8 cellular contexts compared by ENCODE assay signal in genomic region chr12:120709976-120710804, GRCh38. TPM values are rescaled to one million over a fixed set of nuclear protein-coding genes. Genes with fewer than 3 reads are reported as not detected.
DNase-seq lines count a peak whose midpoint lies in the region; ATAC-seq and TF ChIP-seq lines count a peak whose summit lies in the region.

Gene UNC119B, plus strand, starts transcription at chr12:120710458. Its CDS starts 17 bp downstream, at chr12:120710475.

- peaks cover 5 to 9% (median 5%) of the 10 kb centered on the region in 3 donors for H3K36me3 Mint-ChIP-seq in immature natural killer cell

- peak within 1 kb of the TSS; percentile 86 to 92 (median 89) for H3K4me3 Mint-ChIP-seq in immature natural killer cell

- H3K79me2 ChIP-seq in HCT116 (ENCODE audit: insufficient read depth, low read length) (peaks cover 18% of the 10 kb centered on the region), smooth muscle cell (ENCODE audit: low read depth) (peaks cover 32% of the 10 kb centered on the region)

- H3K4me1 ChIP-seq in HCT116 (ENCODE audit: control insufficient read depth in 1 of 2, insufficient read depth in 2 of 2, low read length in 2 of 2) (peaks cover 11 to 15% of the 10 kb centered on the region in 2 experiments), breast epithelium (peaks cover 0 to 3% of the 10 kb centered on the region in 2 donors), smooth muscle cell (ENCODE audit: low read depth) (peaks cover 16% of the 10 kb centered on the region)

- 1% methylated on average over 48 of the region's 76 CpGs for WGBS in smooth muscle cell (ENCODE audit: low lambda C conversion rate)

- H3K27me3 ChIP-seq in HCT116 (ENCODE audit: insufficient read depth, low read length): no peaks in the 10 kb centered on the region
- H3K27me3 ChIP-seq in breast epithelium: no peaks in the 10 kb centered on the region
- H3K27me3 ChIP-seq in smooth muscle cell (ENCODE audit: low read depth): no peaks in the 10 kb centered on the region

- H3K9ac ChIP-seq in HCT116 (ENCODE audit: low read length) (peak within 1 kb of the TSS; percentile 96), smooth muscle cell (ENCODE audit: low read depth) (peak within 1 kb of the TSS; percentile 85)

- ATAC-seq in HCT116: peak; percentile 81

- intact Hi-C loops in HCT116 (cut with micrococcal nuclease) (loop anchor here (5.0 to 10.0 kb wide), 2 partner anchors 262 to 375 kb away; no protein-coding TSS in a partner anchor), breast epithelium (cut with DNase I; ENCODE audit: low total_unique reads) (no loop called here)

- H3K4me2 ChIP-seq in HCT116 (ENCODE audit: low read length) (peak within 1 kb of the TSS; percentile 88), smooth muscle cell (peak within 1 kb of the TSS; percentile 100)

- RAD21 ChIA-PET in HCT116 (lab: Charles Lee; ENCODE audit: low non-redundant PET in 1 of 2, low total read pairs in 2 of 2, uncharacterized antibody in 2 of 2, unreplicated experiment in 2 of 2): no interaction called here

- H3K4me1 Mint-ChIP-seq in immature natural killer cell: peaks cover 32 to 35% of the 10 kb centered on the region in 2 donors

- POLR2A ChIA-PET in HCT116 (lab: Charles Lee): interaction anchor here (1.0 to 1.4 kb wide), 2 partner anchors 15 to 129 kb away, joined by 3 to 5 read pairs; partner anchors contain the start of genes ACADS and POP5

- no peaks in the 10 kb centered on the region for H3K9me3 Mint-ChIP-seq in immature natural killer cell

- H4K20me1 ChIP-seq in HCT116 (ENCODE audit: insufficient read depth) (no peaks in the 10 kb centered on the region), smooth muscle cell (ENCODE audit: low read depth) (peaks cover 29% of the 10 kb centered on the region)

- no peak for TF ChIP-seq CTCF in HCT116 (IDR thresholded peaks at IDR 0.05 in 2 of 3, conservative IDR thresholded peaks at IDR 0.05 in 1 of 3; ENCODE audit: borderline replicate concordance in 1 of 3, insufficient read depth in 1 of 3, low read depth in 2 of 3, low read length in 2 of 3)
- TF ChIP-seq CTCF in WI38 (IDR thresholded peaks at IDR 0.05; ENCODE audit: low read depth, low read length): no peak
- TF ChIP-seq CTCF in breast epithelium (IDR thresholded peaks at IDR 0.05): no peak
- no peak for TF ChIP-seq CTCF in smooth muscle cell (IDR thresholded peaks at IDR 0.05; ENCODE audit: borderline replicate concordance, insufficient read depth, poor library complexity, severe bottlenecking)

- DNase-seq in GDM1 (lab: John Stamatoyannopoulos, UW) (peak; percentile 33), HCT116 (ENCODE audit: low read depth, low spot score) (no peak), NCI-H1105 treated with DMSO at 0.1 percent for 48 hours (lab: John Stamatoyannopoulos, UW) (peak; percentile 67), breast epithelium (ENCODE audit: low spot score in 2 of 2) (peak in 1 of 2 donors; percentile 37), immature natural killer cell (peak; percentile 71 to 73 (median 72)), smooth muscle cell (lab: John Stamatoyannopoulos, UW; ENCODE audit: unreplicated experiment) (peak; percentile 43), NCI-H446 treated with DMSO at 0.1 percent for 48 hours (lab: John Stamatoyannopoulos, UW) (no peak)

- H3K9me3 ChIP-seq in HCT116 (ENCODE audit: control insufficient read depth in 1 of 2, insufficient read depth in 1 of 2, low read depth in 1 of 2, low read length in 2 of 2) (no peaks in the 10 kb centered on the region), breast epithelium (no peaks in the 10 kb centered on the region), smooth muscle cell (replicated peaks; ENCODE audit: low read depth) (no peaks in the 10 kb centered on the region)

- peaks cover 14% of the 10 kb centered on the region for H3F3A ChIP-seq in smooth muscle cell (ENCODE audit: low read depth)

- H2AFZ ChIP-seq in HCT116 (ENCODE audit: low read depth, low read length, poor library complexity, severe bottlenecking): peak within 1 kb of the TSS; percentile 74
- peak within 1 kb of the TSS; percentile 89 for H2AFZ ChIP-seq in smooth muscle cell (ENCODE audit: low read depth)

- no peaks in the 10 kb centered on the region for H3K9me2 ChIP-seq in HCT116 (ENCODE audit: insufficient read depth)

- H3K27ac Mint-ChIP-seq in immature natural killer cell: peak within 1 kb of the TSS; percentile 81 to 84 (median 83)

- TF ChIP-seq POLR2A in HCT116 (IDR thresholded peaks at IDR 0.05; ENCODE audit: borderline replicate concordance, extremely low read depth, insufficient read depth, insufficient read length): no peak
- no peak for TF ChIP-seq POLR2A in breast epithelium (IDR thresholded peaks at IDR 0.05)

- no peak for TF ChIP-seq RAD21 in HCT116 (IDR thresholded peaks at IDR 0.05; ENCODE audit: low read depth)

- CTCF ChIA-PET in HCT116 (lab: Charles Lee): interaction anchor here (0.6 to 1.2 kb wide), 3 partner anchors 61 to 126 kb away, joined by 3 read pairs; no protein-coding TSS in a partner anchor

- H3K4me3 ChIP-seq in HCT116 (replicated peaks in 1 of 2; ENCODE audit: low read depth in 1 of 2, low read length in 2 of 2) (peak within 1 kb of the TSS; percentile 86 to 90), WI38 (ENCODE audit: low read depth, low read length) (peak within 1 kb of the TSS; percentile 80), breast epithelium (peak within 1 kb of the TSS; percentile 73 to 87 (median 83)), smooth muscle cell (peak within 1 kb of the TSS; percentile 92)

- no peaks in the 10 kb centered on the region for H3K27me3 Mint-ChIP-seq in immature natural killer cell (ENCODE audit: low read depth in 3 of 3)

- no TSS peak for BruUV-seq in HCT116 (replicated peaks; lab: Mats Ljungman, UMichigan)

- H3K27ac ChIP-seq in HCT116 (ENCODE audit: low read depth, low read length) (peak within 1 kb of the TSS; percentile 90), breast epithelium (peak within 1 kb of the TSS; percentile 85 to 92), smooth muscle cell (ENCODE audit: low read depth) (peak within 1 kb of the TSS; percentile 39)

- H3K36me3 ChIP-seq in HCT116 (ENCODE audit: control insufficient read depth in 1 of 2, insufficient read depth in 2 of 2, low read length in 2 of 2) (peaks cover 4 to 10% of the 10 kb centered on the region in 2 experiments; a peak in 3 of 4 replicates), breast epithelium (no peaks in the 10 kb centered on the region), smooth muscle cell (ENCODE audit: low read depth) (no peaks in the 10 kb centered on the region)

TF ChIP-seq in HCT116, 20 proteins besides CTCF, POLR2A, EP300 and RAD21 (continues in another document):
- peak; percentile 71 for TF ChIP-seq SIN3A (IDR thresholded peaks at IDR 0.05; ENCODE audit: low read depth)
- TF ChIP-seq EZH2 (IDR thresholded peaks at IDR 0.05): no peak
- TF ChIP-seq SP1 (IDR thresholded peaks at IDR 0.05; ENCODE audit: low read depth): no peak
- no peak for TF ChIP-seq CEBPB (IDR thresholded peaks at IDR 0.05; ENCODE audit: low read depth)
- no peak for TF ChIP-seq SRF (IDR thresholded peaks at IDR 0.05; ENCODE audit: low read depth)
- TF ChIP-seq, protein P1, sequence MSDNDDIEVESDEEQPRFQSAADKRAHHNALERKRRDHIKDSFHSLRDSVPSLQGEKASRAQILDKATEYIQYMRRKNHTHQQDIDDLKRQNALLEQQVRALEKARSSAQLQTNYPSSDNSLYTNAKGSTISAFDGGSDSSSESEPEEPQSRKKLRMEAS (IDR thresholded peaks at IDR 0.05): peak; percentile 51
- TF ChIP-seq, protein P2, sequence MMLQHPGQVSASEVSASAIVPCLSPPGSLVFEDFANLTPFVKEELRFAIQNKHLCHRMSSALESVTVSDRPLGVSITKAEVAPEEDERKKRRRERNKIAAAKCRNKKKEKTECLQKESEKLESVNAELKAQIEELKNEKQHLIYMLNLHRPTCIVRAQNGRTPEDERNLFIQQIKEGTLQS (IDR thresholded peaks at IDR 0.05): no peak
- TF ChIP-seq EGR1 (IDR thresholded peaks at IDR 0.05; ENCODE audit: low read depth): peak; percentile 63
- TF ChIP-seq YY1 (IDR thresholded peaks at IDR 0.05; ENCODE audit: extremely low read depth, insufficient replicate concordance, low read depth, low read length): peak; percentile 95
- TF ChIP-seq CBX3 (IDR thresholded peaks at IDR 0.05; ENCODE audit: low read depth): no peak
- no peak for TF ChIP-seq ZNF274 (IDR thresholded peaks at IDR 0.05; ENCODE audit: low read depth, low read length)
- TF ChIP-seq EZH2phosphoT487 (IDR thresholded peaks at IDR 0.05; ENCODE audit: borderline replicate concordance): no peak
- no peak for TF ChIP-seq ELF1 (IDR thresholded peaks at IDR 0.05; ENCODE audit: borderline replicate concordance, low read depth)
- no peak for TF ChIP-seq FOSL1 (IDR thresholded peaks at IDR 0.05; ENCODE audit: low read depth)
- peak; percentile 86 for TF ChIP-seq ZFX (IDR thresholded peaks at IDR 0.05)
- no peak for TF ChIP-seq TCF7L2 (IDR thresholded peaks at IDR 0.05; ENCODE audit: borderline replicate concordance, extremely low read depth, insufficient read depth, insufficient read length)

RNA-seq across cellular contexts. Expression of gene UNC119B, which starts in this region (rescaled TPM):
- total RNA-seq in HCT116 (2021; ENCODE audit: unreplicated experiment) (33.8 TPM), breast epithelium (10 to 100 TPM; 19.2 to 24.0 (median 22.0) TPM), smooth muscle cell (18.9 and 20.2 TPM in 2 replicates)
- 20.2 and 21.3 TPM in 2 replicates for polyA plus RNA-seq in HCT116 (2012)
- polyA plus RNA-seq in immature natural killer cell (1 to 10 TPM; 5.1 to 6.2 (median 5.8) TPM), smooth muscle cell (9.8 and 13.1 TPM in 2 replicates)

Comparison
In these comparisons a context has a peak if more than half of its experiments do, and no peak if none do; other contexts are left out.
1. DNase-seq: peak in GDM1 (single experiment), NCI-H1105 treated with DMSO at 0.1 percent for 48 hours (single experiment), immature natural killer cell (3 of 3) and smooth muscle cell (single experiment); none in HCT116 (single experiment) and NCI-H446 treated with DMSO at 0.1 percent for 48 hours (single experiment).
2. H3K27ac ChIP-seq: peak in every context shown above with its lines; median percentile 90 in HCT116; 88 in breast epithelium; 39 in smooth muscle cell.
3. Peak in every context shown above with its lines, with median percentiles within 50 percentile points of each other: H3K4me3 ChIP-seq.